In the genomic region with DNA sequence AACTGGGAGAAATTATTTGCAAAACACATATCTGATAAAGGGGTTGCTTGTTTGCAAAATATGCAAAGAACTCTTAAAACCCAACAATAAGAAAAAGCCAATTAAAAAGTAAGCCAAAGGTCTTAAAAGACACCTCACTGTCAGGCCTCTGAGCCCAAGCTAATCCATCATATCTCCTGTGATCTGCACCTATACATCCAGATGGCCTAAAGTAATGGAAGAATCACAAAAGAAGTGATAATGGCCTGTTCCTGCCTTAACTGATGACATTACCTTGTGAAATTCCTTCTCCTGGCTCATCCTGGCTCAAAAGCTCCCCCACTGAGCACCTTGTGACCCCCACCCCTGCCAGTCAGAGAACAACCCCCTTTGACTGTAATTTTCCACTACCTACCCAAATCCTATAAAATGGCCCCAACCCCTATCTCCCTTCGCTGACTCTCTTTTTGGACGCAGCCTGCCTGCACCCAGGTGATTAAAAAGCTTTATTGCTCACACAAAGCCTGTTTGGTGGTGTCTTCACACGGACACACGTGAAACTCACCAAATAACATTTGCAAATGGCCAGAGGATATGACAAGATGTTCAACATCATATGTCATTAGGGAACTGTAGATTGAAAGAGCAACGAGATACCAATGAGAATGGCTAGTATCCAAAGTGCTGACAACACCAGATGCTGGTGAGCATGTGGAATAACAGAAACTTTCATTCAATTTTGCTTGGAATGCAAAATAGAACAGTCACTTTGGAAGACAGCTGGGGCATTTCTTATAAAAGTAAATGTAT, we compare ENCODE assay signal across 17 cellular contexts.
A peak's percentile ranks its signal among the peaks of the same experiment; 100 is the strongest.
DNase-seq lines count a peak whose midpoint lies in the region; ATAC-seq, FAIRE-seq and TF ChIP-seq lines count a peak whose summit lies in the region.
"Had no signal": no experiment of that assay in that cellular context is flagged by ENCODE, and none has a peak within 500 bp of the region (broad histone marks: within the 10 kb centered on the region; RNA-seq: fewer than 3 reads in every experiment).

No MANE protein-coding gene starts in this region.

- no peak for TF ChIP-seq CTCF in K562 (IDR thresholded peaks at IDR 0.05 in 2 of 3, conservative IDR thresholded peaks at IDR 0.05 in 1 of 3; ENCODE audit: insufficient read depth in 2 of 3, low read depth in 1 of 3, low read length in 3 of 3)

- intact Hi-C loops in K562 (cut with micrococcal nuclease), result no loop called here

- TF ChIP-seq RAD21 in K562 (CRISPR knock-in tag; conservative IDR thresholded peaks at IDR 0.05 in 1 of 2, IDR thresholded peaks at IDR 0.05 in 1 of 2), result no peak

- 35% methylated on average over 5 of the region's 5 CpGs for WGBS in K562 (ENCODE audit: insufficient coverage, low coverage, missing lambda C conversion rate)

- H2AFZ ChIP-seq in K562 (ENCODE audit: low read depth, low read length), result no peak overlapping the region
- H2AFZ ChIP-seq: PC-9 had no signal

- TF ChIP-seq POLR2A in K562 (conservative IDR thresholded peaks at IDR 0.05), result no peak

- CTCF ChIA-PET in K562 (lab: Yijun Ruan, JAX; ENCODE audit: low intra/inter-chr PET ratio), result no interaction called here

- no peaks in the 10 kb centered on the region for H3K27me3 ChIP-seq in HUES6 (ENCODE audit: control insufficient read depth, insufficient read depth, low read length)
- no peaks in the 10 kb centered on the region for H3K27me3 ChIP-seq in K562 (ENCODE audit: control insufficient read depth in 2 of 2, insufficient read depth in 2 of 2, low read length in 2 of 2)
- no peaks in the 10 kb centered on the region for H3K27me3 ChIP-seq in iPS-20b (ENCODE audit: insufficient read depth, low read length)
- H3K27me3 ChIP-seq: BLaER1 treated with 17β-estradiol and CSF1 and Interleukin-3, amounts not matched to agents 10 nM and 100 nM had no signal

- H3K79me2 ChIP-seq in K562 (ENCODE audit: control insufficient read depth, insufficient read depth, low read length), result peaks cover 3% of the 10 kb centered on the region; the same call in 1 of the 3 replicates

- no TSS peak for BruUV-seq in K562 (replicated peaks; lab: Mats Ljungman, UMichigan)

- H3K9ac ChIP-seq in ES-I3 (ENCODE audit: low read depth, low read length), result 0 out of 2 replicates have a peak overlapping the region, but pooled peaks have one; percentile 3
- H3K9ac ChIP-seq in HUES6 (ENCODE audit: low read length), result peak overlapping the region; percentile 55
- no peak overlapping the region for H3K9ac ChIP-seq in K562 (ENCODE audit: insufficient read depth in 1 of 2, low read depth in 2 of 2, low read length in 2 of 2)
- H3K9ac ChIP-seq in iPS-20b (ENCODE audit: low read depth, low read length), result no peak overlapping the region; the same call in 1 of the 2 replicates
- H3K9ac ChIP-seq: BLaER1 treated with 17β-estradiol and CSF1 and Interleukin-3, amounts not matched to agents 10 nM and 100 nM had no signal

- DNase-seq in K562 (ENCODE audit: extremely low read depth in 1 of 4, low spot score in 3 of 4) (no peak), NCI-H1436 treated with DMSO at 0.1 percent for 48 hours (lab: John Stamatoyannopoulos, UW) (no peak)
- DNase-seq in activated CD4-positive, CD25-positive, alpha-beta regulatory T cell (lab: John Stamatoyannopoulos, UW), result no peak
- DNase-seq: CD8-positive, alpha-beta memory T cell; H7; NCI-H1105; NCI-H1694 treated with DMSO at 0.1 percent for 48 hours; NCI-H2107; NCI-H524; PC-9 had no signal

- in situ Hi-C loops in K562 (cut with MboI), result no loop called here

- H3K27ac ChIP-seq in HUES6 (ENCODE audit: low read depth, low read length) (peak overlapping the region; percentile 82; the same call in 1 of the 2 replicates), K562 (ENCODE audit: extremely low read depth, low read depth, low read length) (no peak overlapping the region), iPS-20b (ENCODE audit: low read length) (peak overlapping the region; percentile 76)
- H3K27ac ChIP-seq: BLaER1 treated with 17β-estradiol and CSF1 and Interleukin-3, amounts not matched to agents 10 nM and 100 nM; HL-60; PC-9; RWPE1 had no signal

- no peaks in the 10 kb centered on the region for H4K20me1 ChIP-seq in K562 (replicated peaks; ENCODE audit: control insufficient read depth, insufficient read depth, low read length)
- H4K20me1 ChIP-seq: BLaER1 treated with 17β-estradiol and CSF1 and Interleukin-3, amounts not matched to agents 10 nM and 100 nM had no signal

- TF ChIP-seq EP300 in K562 (IDR thresholded peaks at IDR 0.05; ENCODE audit: low read length), result no peak

- H3K9me1 ChIP-seq in K562 (ENCODE audit: control insufficient read depth, insufficient read depth, low read length), result no peaks in the 10 kb centered on the region

- POLR2A ChIA-PET in K562 (lab: Yijun Ruan, JAX), result no interaction called here

- FAIRE-seq in K562 (lab: Jason Lieb, UNC), result no peak

- H3K4me2 ChIP-seq in K562 (ENCODE audit: insufficient read depth, low read length), result no peak overlapping the region
- H3K4me2 ChIP-seq: BLaER1 treated with 17β-estradiol and CSF1 and Interleukin-3, amounts not matched to agents 10 nM and 100 nM; PC-9 had no signal

- H3K9me3 ChIP-seq in ES-I3 (ENCODE audit: control insufficient read depth, insufficient read depth, low read length) (no peaks in the 10 kb centered on the region), HUES6 (ENCODE audit: control insufficient read depth, insufficient read depth, low read depth, low read length) (no peaks in the 10 kb centered on the region), K562 (replicated peaks; ENCODE audit: control insufficient read depth, insufficient read depth, low read depth, low read length) (no peaks in the 10 kb centered on the region), iPS-20b (ENCODE audit: insufficient read depth, low read depth, low read length) (no peaks in the 10 kb centered on the region)
- H3K9me3 ChIP-seq: BLaER1 treated with 17β-estradiol and CSF1 and Interleukin-3, amounts not matched to agents 10 nM and 100 nM had no signal

- ATAC-seq in K562 (no peak), GM19328 (IDR thresholded peaks at IDR 0.05; ENCODE audit: unreplicated experiment) (no peak)

- no peak overlapping the region for H3K4me3 ChIP-seq in HUES6 (ENCODE audit: low read depth, low read length)
- H3K4me3 ChIP-seq in K562, result no peak overlapping the region
- H3K4me3 ChIP-seq in iPS-20b (ENCODE audit: low read length), result peak overlapping the region; percentile 21; the same call in 1 of the 2 replicates
- H3K4me3 ChIP-seq: BLaER1 treated with 17β-estradiol and CSF1 and Interleukin-3, amounts not matched to agents 10 nM and 100 nM; PC-9 had no signal

- peaks cover 37% of the 10 kb centered on the region for H3K4me1 ChIP-seq in ES-I3 (ENCODE audit: insufficient read depth, low read length)
- H3K4me1 ChIP-seq in HUES6 (ENCODE audit: control insufficient read depth, insufficient read depth, low read length), result peaks cover 47% of the 10 kb centered on the region
- no peaks in the 10 kb centered on the region; a peak in 1 of 5 replicates for H3K4me1 ChIP-seq in K562 (replicated peaks in 1 of 2; ENCODE audit: control insufficient read depth in 2 of 2, insufficient read depth in 2 of 2, low read length in 2 of 2)
- H3K4me1 ChIP-seq in iPS-20b (ENCODE audit: insufficient read depth, low read length), result peaks cover 35% of the 10 kb centered on the region

- no peaks in the 10 kb centered on the region for H3K36me3 ChIP-seq in ES-I3 (ENCODE audit: insufficient read depth, low read length)
- no peaks in the 10 kb centered on the region for H3K36me3 ChIP-seq in HUES6 (ENCODE audit: control insufficient read depth, insufficient read depth, low read length)
- H3K36me3 ChIP-seq in K562 (ENCODE audit: control insufficient read depth, insufficient read depth, low read length), result no peaks in the 10 kb centered on the region
- no peaks in the 10 kb centered on the region for H3K36me3 ChIP-seq in iPS-20b (ENCODE audit: insufficient read depth, low read depth, low read length)
- H3K36me3 ChIP-seq: BLaER1 treated with 17β-estradiol and CSF1 and Interleukin-3, amounts not matched to agents 10 nM and 100 nM had no signal

TF ChIP-seq in K562, 482 proteins besides CTCF, POLR2A, EP300 and RAD21 (continues in another document):
- TF ChIP-seq, protein P1, sequence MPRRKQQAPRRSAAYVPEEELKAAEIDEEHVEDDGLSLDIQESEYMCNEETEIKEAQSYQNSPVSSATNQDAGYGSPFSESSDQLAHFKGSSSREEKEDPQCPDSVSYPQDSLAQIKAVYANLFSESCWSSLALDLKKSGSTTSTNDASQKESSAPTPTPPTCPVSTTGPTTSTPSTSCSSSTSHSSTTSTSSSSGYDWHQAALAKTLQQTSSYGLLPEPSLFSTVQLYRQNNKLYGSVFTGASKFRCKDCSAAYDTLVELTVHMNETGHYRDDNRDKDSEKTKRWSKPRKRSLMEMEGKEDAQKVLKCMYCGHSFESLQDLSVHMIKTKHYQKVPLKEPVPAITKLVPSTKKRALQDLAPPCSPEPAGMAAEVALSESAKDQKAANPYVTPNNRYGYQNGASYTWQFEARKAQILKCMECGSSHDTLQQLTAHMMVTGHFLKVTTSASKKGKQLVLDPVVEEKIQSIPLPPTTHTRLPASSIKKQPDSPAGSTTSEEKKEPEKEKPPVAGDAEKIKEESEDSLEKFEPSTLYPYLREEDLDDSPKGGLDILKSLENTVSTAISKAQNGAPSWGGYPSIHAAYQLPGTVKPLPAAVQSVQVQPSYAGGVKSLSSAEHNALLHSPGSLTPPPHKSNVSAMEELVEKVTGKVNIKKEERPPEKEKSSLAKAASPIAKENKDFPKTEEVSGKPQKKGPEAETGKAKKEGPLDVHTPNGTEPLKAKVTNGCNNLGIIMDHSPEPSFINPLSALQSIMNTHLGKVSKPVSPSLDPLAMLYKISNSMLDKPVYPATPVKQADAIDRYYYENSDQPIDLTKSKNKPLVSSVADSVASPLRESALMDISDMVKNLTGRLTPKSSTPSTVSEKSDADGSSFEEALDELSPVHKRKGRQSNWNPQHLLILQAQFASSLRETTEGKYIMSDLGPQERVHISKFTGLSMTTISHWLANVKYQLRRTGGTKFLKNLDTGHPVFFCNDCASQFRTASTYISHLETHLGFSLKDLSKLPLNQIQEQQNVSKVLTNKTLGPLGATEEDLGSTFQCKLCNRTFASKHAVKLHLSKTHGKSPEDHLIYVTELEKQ (CRISPR knock-in tag; IDR thresholded peaks at IDR 0.05), result no peak
- TF ChIP-seq MAFG (tag; conservative IDR thresholded peaks at IDR 0.05) (0 out of 2 replicates have a peak, but pooled peaks have one; percentile 14), ZNF766 (CRISPR knock-in tag; conservative IDR thresholded peaks at IDR 0.05) (no peak), ZNF316 (IDR thresholded peaks at IDR 0.05) (peak; percentile 58), ZNF76 (CRISPR knock-in tag; IDR thresholded peaks at IDR 0.05; ENCODE audit: borderline replicate concordance) (no peak)

Comparison
In these comparisons a context has a peak if more than half of its experiments do, and no peak if none do; other contexts are left out.
1. H3K9ac ChIP-seq: peak in ES-I3 (single experiment) and HUES6 (single experiment); none in K562 (0 of 2) and iPS-20b (single experiment).